In the genomic region with DNA sequence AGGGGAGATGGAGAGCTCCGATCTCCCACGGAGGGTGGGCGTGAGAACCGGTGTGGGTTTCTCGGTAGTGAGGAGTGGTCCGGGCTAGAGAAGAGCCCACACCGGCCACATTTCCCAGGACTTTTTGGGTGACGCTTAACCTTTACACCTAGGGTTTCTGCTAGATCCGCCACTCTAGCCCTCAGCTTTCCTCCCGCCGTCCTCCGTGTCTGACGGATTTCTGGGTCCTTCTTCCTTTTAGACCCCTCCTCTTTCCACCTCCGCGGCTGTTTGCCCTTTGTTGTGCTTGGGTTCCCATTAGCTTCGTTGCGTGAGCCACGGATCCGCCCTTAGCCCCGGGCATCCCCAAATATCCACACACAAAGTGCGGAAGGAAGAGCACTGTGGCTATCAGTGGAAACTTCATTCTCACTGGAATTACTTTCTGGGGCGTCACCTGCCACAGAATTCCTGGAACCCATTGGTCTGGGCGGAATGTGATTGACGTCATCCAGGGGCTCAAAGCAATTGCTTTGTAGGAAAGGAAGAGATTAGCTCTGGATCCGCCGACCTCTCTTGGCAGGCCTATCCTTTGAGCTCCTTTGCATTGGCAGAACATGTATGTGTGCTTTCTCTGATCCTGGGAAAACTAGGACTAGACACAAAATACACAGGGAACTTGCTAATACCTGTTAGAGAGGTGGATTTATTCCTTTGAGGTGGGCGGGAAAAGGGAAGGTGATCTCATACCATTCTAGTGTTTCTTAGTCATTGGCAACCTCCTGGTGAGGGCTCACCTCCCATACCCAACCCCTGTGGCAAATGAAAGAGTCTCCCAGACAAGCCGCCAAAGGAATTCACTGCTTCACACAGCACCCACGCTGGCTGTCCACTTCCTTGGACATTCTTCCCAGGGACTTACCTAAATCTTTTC, we compare ENCODE assay signal across 8 cellular contexts. TPM values are rescaled to one million over a fixed set of nuclear protein-coding genes. Genes with fewer than 3 reads are reported as not detected.
A peak's percentile ranks its signal among the peaks of the same experiment; 100 is the strongest.
DNase-seq lines count a peak whose midpoint lies in the region; ATAC-seq and TF ChIP-seq lines count a peak whose summit lies in the region.

No MANE protein-coding gene starts in this region.

- H3K4me3 Mint-ChIP-seq in IgD-negative memory B cell = peak overlapping the region; percentile 96 to 100 (median 98)
- H3K4me3 Mint-ChIP-seq in stimulated activated naive B cell treated with anti-CD40 and anti-IgM and Interleukin-4, amounts not matched to agents 10 μg/mL and 1 μg/mL and 100 μg/mL, for 72 hours = peak overlapping the region; percentile 92 to 98

- intact Hi-C loops in colonic mucosa (cut with DNase I) = no loop called here

- H3K4me1 ChIP-seq in colonic mucosa = peaks cover 8% of the 10 kb centered on the region

- H3K4me3 ChIP-seq in SK-N-MC (peak overlapping the region; percentile 99), colonic mucosa (peak overlapping the region; percentile 96)

- H3K36me3 Mint-ChIP-seq in IgD-negative memory B cell = peaks cover 2% of the 10 kb centered on the region
- peaks cover 11 to 40% of the 10 kb centered on the region in 2 donors for H3K36me3 Mint-ChIP-seq in stimulated activated naive B cell treated with anti-CD40 and anti-IgM and Interleukin-4, amounts not matched to agents 10 μg/mL and 1 μg/mL and 100 μg/mL, for 72 hours

- peaks cover 14 to 32% (median 30%) of the 10 kb centered on the region in 3 donors for H3K4me1 Mint-ChIP-seq in IgD-negative memory B cell
- H3K4me1 Mint-ChIP-seq in stimulated activated naive B cell treated with anti-CD40 and anti-IgM and Interleukin-4, amounts not matched to agents 10 μg/mL and 1 μg/mL and 100 μg/mL, for 72 hours = peaks cover 25 to 48% of the 10 kb centered on the region in 2 donors

- no peak overlapping the region for H3K27ac ChIP-seq in SK-N-MC
- H3K27ac ChIP-seq in colonic mucosa = peak overlapping the region; percentile 79

- peak overlapping the region; percentile 63 to 96 (median 89) for H3K27ac Mint-ChIP-seq in IgD-negative memory B cell
- H3K27ac Mint-ChIP-seq in stimulated activated naive B cell treated with anti-CD40 and anti-IgM and Interleukin-4, amounts not matched to agents 10 μg/mL and 1 μg/mL and 100 μg/mL, for 72 hours = peak overlapping the region; percentile 96

- H3K9me3 ChIP-seq in SK-N-MC (ENCODE audit: low read depth, low read length) (no peaks in the 10 kb centered on the region), colonic mucosa (no peaks in the 10 kb centered on the region)

- H3K9ac ChIP-seq in SK-N-MC (ENCODE audit: insufficient read length) (peak overlapping the region; percentile 80), colonic mucosa (ENCODE audit: low read depth in 2 of 2, low read length in 2 of 2) (peak overlapping the region; percentile 89 to 94)

- TF ChIP-seq CTCF in colonic mucosa (IDR thresholded peaks at IDR 0.05) = no peak

- ATAC-seq in left lobe of liver = peak; percentile 45
- peak in 1 of 2 donors; percentile 4 for ATAC-seq in stimulated activated naive B cell treated with anti-CD40 and anti-IgM and Interleukin-4, amounts not matched to agents 10 μg/mL and 1 μg/mL and 100 μg/mL, for 72 hours (replicated peaks)

- H3K36me3 ChIP-seq in SK-N-MC (ENCODE audit: insufficient read depth, low read length) = peaks cover 2% of the 10 kb centered on the region; the same call in 1 of the 2 replicates
- H3K36me3 ChIP-seq in colonic mucosa = peaks cover under 1% of the 10 kb centered on the region

- no peaks in the 10 kb centered on the region for H3K27me3 ChIP-seq in colonic mucosa

- H3K27me3 Mint-ChIP-seq in IgD-negative memory B cell = no peaks in the 10 kb centered on the region
- H3K27me3 Mint-ChIP-seq in stimulated activated naive B cell treated with anti-CD40 and anti-IgM and Interleukin-4, amounts not matched to agents 10 μg/mL and 1 μg/mL and 100 μg/mL, for 72 hours = no peaks in the 10 kb centered on the region

- peak; percentile 90 for DNase-seq in Daoy (ENCODE audit: low read depth)
- no peak for DNase-seq in SK-N-MC (ENCODE audit: low read depth, low spot score)
- DNase-seq in colonic mucosa = peak; percentile 70
- peak; percentile 80 for DNase-seq in left lobe of liver (ENCODE audit: low spot score)
- peak; percentile 9 for DNase-seq in stimulated activated naive B cell treated with anti-CD40 and anti-IgM and Interleukin-4, amounts not matched to agents 10 μg/mL and 1 μg/mL and 100 μg/mL, for 72 hours
- DNase-seq in effector CD8-positive, alpha-beta T cell (lab: John Stamatoyannopoulos, UW) = no peak
- DNase-seq in cerebellar nuclear complex (lab: John Stamatoyannopoulos, UW) = no peak

- no peaks in the 10 kb centered on the region for H3K9me3 Mint-ChIP-seq in IgD-negative memory B cell
- H3K9me3 Mint-ChIP-seq in stimulated activated naive B cell treated with anti-CD40 and anti-IgM and Interleukin-4, amounts not matched to agents 10 μg/mL and 1 μg/mL and 100 μg/mL, for 72 hours = no peaks in the 10 kb centered on the region

RNA-seq across cellular contexts. Expression of a gene that starts 0.7 kb away (rescaled TPM):
- 31.2 and 49.4 TPM in 2 replicates for total RNA-seq in Daoy (2014; rRNA removed; shearing (Covaris generic))
- polyA plus RNA-seq in IgD-negative memory B cell = 11.1 TPM
- total RNA-seq in colonic mucosa (10 to 100 TPM; 29.6 to 39.8 TPM), left lobe of liver (28.8 TPM)

RNA-seq across cellular contexts. Expression of a gene that starts 0.9 kb away (rescaled TPM):
- 53.2 and 57.4 TPM in 2 replicates for total RNA-seq in Daoy (2014; rRNA removed; shearing (Covaris generic))
- 36.8 TPM for polyA plus RNA-seq in IgD-negative memory B cell
- total RNA-seq in colonic mucosa (10 to 100 TPM; 30.9 to 31.5 TPM), left lobe of liver (24.2 TPM)

RNA-seq across cellular contexts. Expression of a gene that starts 17.2 kb away (rescaled TPM):
- 42.2 and 45.9 TPM in 2 replicates for total RNA-seq in Daoy (2014; rRNA removed; shearing (Covaris generic))
- 7.2 TPM for polyA plus RNA-seq in IgD-negative memory B cell
- total RNA-seq in colonic mucosa (10 to 100 TPM; 37.2 to 38.5 TPM), left lobe of liver (29.6 TPM)

RNA-seq across cellular contexts. Expression of a gene that starts 21.1 kb away (rescaled TPM):
- total RNA-seq in Daoy (2014; rRNA removed; shearing (Covaris generic)) = 124 and 132 TPM in 2 replicates
- 87.4 TPM for polyA plus RNA-seq in IgD-negative memory B cell
- total RNA-seq in colonic mucosa (100 to 1,000 TPM in 1 of 2 donors, 10 to 100 TPM in 1; 80.3 to 132 TPM), left lobe of liver (119 TPM)

RNA-seq across cellular contexts. Expression of a gene that starts 28.8 kb away (rescaled TPM):
- total RNA-seq in Daoy (2014; rRNA removed; shearing (Covaris generic)) = not detected in 2 replicates
- not detected for polyA plus RNA-seq in IgD-negative memory B cell
- total RNA-seq in colonic mucosa (not detected), left lobe of liver (not detected)

Comparison
In these comparisons a context has a peak if more than half of its experiments do, and no peak if none do; other contexts are left out.
1. DNase-seq: peak in Daoy (single experiment), colonic mucosa (single experiment), left lobe of liver (single experiment) and stimulated activated naive B cell treated with anti-CD40 and anti-IgM and Interleukin-4, amounts not matched to agents 10 μg/mL and 1 μg/mL and 100 μg/mL, for 72 hours (single experiment); none in SK-N-MC (single experiment), effector CD8-positive, alpha-beta T cell (single experiment) and cerebellar nuclear complex (0 of 2).